In the genomic region with DNA sequence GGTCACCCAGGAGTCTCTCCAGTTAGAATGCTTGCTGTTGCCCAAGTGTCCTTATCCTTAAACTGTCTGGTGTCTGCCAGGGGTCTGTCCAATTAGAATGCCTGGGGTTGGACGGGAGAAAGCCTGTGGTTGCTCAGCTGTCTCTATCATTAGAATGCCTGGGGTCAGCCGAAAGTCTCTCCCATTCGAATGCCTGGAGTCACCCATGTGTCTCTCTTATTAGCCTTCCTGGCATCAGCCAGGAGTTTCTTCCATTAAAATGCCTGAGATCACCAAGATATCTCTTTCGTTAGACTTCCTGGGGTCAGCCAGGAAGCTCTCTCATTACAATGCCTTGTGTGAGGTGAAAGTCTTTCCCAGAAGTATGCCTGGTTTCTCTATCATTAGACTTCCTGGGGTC, we compare ENCODE assay signal across 25 cellular contexts.
"Had no signal": no experiment of that assay in that cellular context is flagged by ENCODE, and none has a peak within 500 bp of the region (broad histone marks: within the 10 kb centered on the region; RNA-seq: fewer than 3 reads in every experiment).

No MANE protein-coding gene starts in this region.

- H3K27me3 ChIP-seq: body of pancreas, colonic mucosa had no signal

- ATAC-seq: activated T-cell treated with anti-CD3 and anti-CD28 coated beads, Interleukin-2, amount 50 U/mL, for 72 hours; body of pancreas; WTC11 had no signal

- H3K36me3 ChIP-seq: colonic mucosa had no signal

- DNase-seq: activated CD4-positive, alpha-beta memory T cell treated with anti-CD3 and anti-CD28 coated beads, Interleukin-2, amount 10 ng/mL, durations not matched to agents 7 days and 5 days; activated CD4-positive, alpha-beta T cell treated with anti-CD3 and anti-CD28 coated beads for 1 hour; activated CD4-positive, alpha-beta T cell treated with anti-CD3 and anti-CD28 coated beads for 4 hours; activated CD4-positive, alpha-beta T cell treated with anti-CD3 and anti-CD28 coated beads, Interleukin-2, amount 10 ng/mL, durations not matched to agents 7 days and 5 days; activated CD4-positive, alpha-beta T cell treated with anti-CD3 and anti-CD28 coated beads, Interleukin-2, amount 50 U/mL, for 4 hours; activated CD8-positive, alpha-beta memory T cell treated with anti-CD3 and anti-CD28 coated beads, Interleukin-2, amount 50 U/mL, for 48 hours; activated gamma-delta T cell; activated naive CD4-positive, alpha-beta T cell; activated naive CD4-positive, alpha-beta T cell treated with anti-CD3 and anti-CD28 coated beads, Interleukin-2, amount 10 ng/mL, durations not matched to agents 7 days and 5 days; activated T-cell treated with anti-CD3 and anti-CD28 coated beads for 4 hours; activated T-cell treated with anti-CD3 and anti-CD28 coated beads, Interleukin-2, amount 50 U/mL, for 24 hours; activated T-cell treated with anti-CD3 and anti-CD28 coated beads, Interleukin-2, amount 50 U/mL, for 72 hours; amniotic stem cell; anterior cingulate cortex; body of pancreas; caudate nucleus; cerebellar nuclear complex; colonic mucosa; effector CD8-positive, alpha-beta T cell; foreskin fibroblast; head of caudate nucleus; T-helper 2 cell had no signal

- H3K4me3 ChIP-seq: body of pancreas, colonic mucosa had no signal

- H3K27ac ChIP-seq: body of pancreas, colonic mucosa, epithelial cell of prostate, VCaP had no signal

- H3K4me1 ChIP-seq: body of pancreas, colonic mucosa had no signal

- H3K9me3 ChIP-seq: colonic mucosa had no signal
